21 cellular contexts compared by ENCODE assay signal in genomic region chrX:121365572-121366161, GRCh38.
DNase-seq lines count a peak whose midpoint lies in the region; ATAC-seq and TF ChIP-seq lines count a peak whose summit lies in the region.
"Had no signal": no experiment of that assay in that cellular context is flagged by ENCODE, and none has a peak within 500 bp of the region (broad histone marks: within the 10 kb centered on the region; RNA-seq: fewer than 3 reads in every experiment).

No MANE protein-coding gene starts in this region.

- DNase-seq in Caco-2 (peak; percentile 0 to 31), hepatocyte (ENCODE audit: low spot score) (peak; percentile 10), SKM-1 treated with dmso at 0.1 percent for 144 hours (lab: John Stamatoyannopoulos, UW; ENCODE audit: unreplicated experiment) (no peak), COR-L47 (lab: John Stamatoyannopoulos, UW) (no peak), activated gamma-delta T cell (lab: John Stamatoyannopoulos, UW) (no peak)
- peak; percentile 87 for DNase-seq in Jurkat, Clone E6-1 (ENCODE audit: low read depth, low spot score)
- DNase-seq in effector memory CD4-positive, alpha-beta T cell = no peak
- DNase-seq: activated CD4-positive, alpha-beta memory T cell treated with anti-CD3 and anti-CD28 coated beads for 36 hours; activated T-cell treated with anti-CD3 and anti-CD28 coated beads, Interleukin-2, amount 50 U/mL, for 24 hours; GF-D8; Kasumi-1; natural killer cell; NCI-H1417; NCI-H345; SHP77; stimulated activated CD8-positive, alpha-beta memory T cell treated with anti-CD3 and anti-CD28 coated beads, Interleukin-4, amount 100 ng/mL, for 48 hours; T-helper 1 cell had no signal

- no peaks in the 10 kb centered on the region for H3K36me3 ChIP-seq in Caco-2 (ENCODE audit: control insufficient read depth, insufficient read depth, low read length)
- H3K36me3 ChIP-seq in hepatocyte (replicated peaks; ENCODE audit: insufficient read depth, low read depth) = no peaks in the 10 kb centered on the region
- H3K36me3 ChIP-seq in effector memory CD4-positive, alpha-beta T cell (ENCODE audit: control insufficient read depth, insufficient read depth, low read length) = no peaks in the 10 kb centered on the region

- CTCF ChIA-PET in Caco-2 (lab: Charles Lee) = no interaction called here

- no peaks in the 10 kb centered on the region for H3K27me3 Mint-ChIP-seq in Caco-2 (ENCODE audit: insufficient read depth, unreplicated experiment)
- H3K27me3 Mint-ChIP-seq: activated CD4-positive, alpha-beta memory T cell treated with anti-CD3 and anti-CD28 coated beads for 36 hours; memory B cell had no signal

- no peaks in the 10 kb centered on the region for H3K27me3 ChIP-seq in Caco-2 (replicated peaks; ENCODE audit: control insufficient read depth, insufficient read depth, low read length)
- H3K27me3 ChIP-seq in hepatocyte = no peaks in the 10 kb centered on the region
- no peaks in the 10 kb centered on the region for H3K27me3 ChIP-seq in effector memory CD4-positive, alpha-beta T cell (replicated peaks; ENCODE audit: control insufficient read depth, insufficient read depth, low read length, poor library complexity, severe bottlenecking)

- no peaks in the 10 kb centered on the region for H3K9me2 ChIP-seq in hepatocyte (replicated peaks; ENCODE audit: insufficient read depth)

- no peaks in the 10 kb centered on the region for H3K4me1 ChIP-seq in Caco-2
- no peaks in the 10 kb centered on the region for H3K4me1 ChIP-seq in hepatocyte (ENCODE audit: insufficient read depth)
- H3K4me1 ChIP-seq in effector memory CD4-positive, alpha-beta T cell (ENCODE audit: control insufficient read depth, insufficient read depth, low read length, poor library complexity, severe bottlenecking) = no peaks in the 10 kb centered on the region

- peak; percentile 55 for ATAC-seq in GM18498 (IDR thresholded peaks at IDR 0.05; ENCODE audit: unreplicated experiment)
- ATAC-seq: activated naive CD4-positive, alpha-beta T cell treated with anti-CD3 and anti-CD28 coated beads, Interleukin-2, amount 50 U/mL, for 72 hours; natural killer cell had no signal

- H3K79me2 ChIP-seq in hepatocyte = no peaks in the 10 kb centered on the region

- H3K27ac Mint-ChIP-seq in Caco-2 (ENCODE audit: unreplicated experiment) = no peak overlapping the region
- H3K27ac Mint-ChIP-seq: activated CD4-positive, alpha-beta memory T cell treated with anti-CD3 and anti-CD28 coated beads for 36 hours; activated naive CD4-positive, alpha-beta T cell treated with anti-CD3 and anti-CD28 coated beads, Interleukin-2, amount 50 U/mL, for 72 hours; activated T-cell treated with anti-CD3 and anti-CD28 coated beads, Interleukin-2, amount 50 U/mL, for 24 hours; memory B cell; natural killer cell had no signal

- H3K36me3 Mint-ChIP-seq in Caco-2 (ENCODE audit: insufficient read depth, unreplicated experiment) = no peaks in the 10 kb centered on the region
- H3K36me3 Mint-ChIP-seq: activated CD4-positive, alpha-beta memory T cell treated with anti-CD3 and anti-CD28 coated beads for 36 hours; activated naive CD4-positive, alpha-beta T cell treated with anti-CD3 and anti-CD28 coated beads, Interleukin-2, amount 50 U/mL, for 72 hours; memory B cell; natural killer cell had no signal

- WGBS in hepatocyte (ENCODE audit: low lambda C conversion rate, missing lambda C conversion rate) = 49% methylated on average over 13 of the region's 13 CpGs

- POLR2A ChIA-PET in Caco-2 (lab: Charles Lee) = no interaction called here

- H3K4me2 ChIP-seq in hepatocyte = peak overlapping the region; percentile 39

- BruUV-seq in Caco-2 (replicated peaks; lab: Mats Ljungman, UMichigan) = no TSS peak

- H2AFZ ChIP-seq in hepatocyte = no peak overlapping the region

- TF ChIP-seq CTCF in Caco-2 (IDR thresholded peaks at IDR 0.05; ENCODE audit: insufficient read depth in 1 of 2, low read depth in 1 of 2, low read length in 1 of 2, severe bottlenecking in 1 of 2, unreplicated experiment in 1 of 2) (no peak), hepatocyte (IDR thresholded peaks at IDR 0.05; ENCODE audit: poor library complexity) (no peak)

- H3K9me3 ChIP-seq in Caco-2 (no peaks in the 10 kb centered on the region), hepatocyte (ENCODE audit: low read depth) (no peaks in the 10 kb centered on the region)
- no peaks in the 10 kb centered on the region for H3K9me3 ChIP-seq in effector memory CD4-positive, alpha-beta T cell (ENCODE audit: control insufficient read depth, low read length)

- H3K9me3 Mint-ChIP-seq in Caco-2 (ENCODE audit: unreplicated experiment) = no peaks in the 10 kb centered on the region
- H3K9me3 Mint-ChIP-seq: activated CD4-positive, alpha-beta memory T cell treated with anti-CD3 and anti-CD28 coated beads for 36 hours; activated T-cell treated with anti-CD3 and anti-CD28 coated beads, Interleukin-2, amount 50 U/mL, for 24 hours had no signal

- H3K27ac ChIP-seq in hepatocyte = peak overlapping the region; percentile 60
- H3K27ac ChIP-seq in effector memory CD4-positive, alpha-beta T cell (ENCODE audit: insufficient read depth, low read length, poor library complexity, severe bottlenecking) = no peak overlapping the region
- H3K27ac ChIP-seq: skin epidermis had no signal

- H3K4me3 ChIP-seq in Caco-2 (ENCODE audit: low read depth, low read length) (no peak overlapping the region), hepatocyte (no peak overlapping the region)
- peak overlapping the region; percentile 18; the same call in 1 of the 2 replicates for H3K4me3 ChIP-seq in Jurkat, Clone E6-1 (ENCODE audit: low read length)
- no peak overlapping the region for H3K4me3 ChIP-seq in effector memory CD4-positive, alpha-beta T cell (ENCODE audit: insufficient read depth, low read depth, low read length, poor library complexity, severe bottlenecking)
- H3K4me3 ChIP-seq: skin epidermis had no signal

- H3K4me1 Mint-ChIP-seq in Caco-2 (ENCODE audit: low read depth, unreplicated experiment) = peaks cover 7% of the 10 kb centered on the region
- H3K4me1 Mint-ChIP-seq: memory B cell, natural killer cell had no signal

- intact Hi-C loops in Caco-2 (cut with micrococcal nuclease; ENCODE audit: unreplicated experiment) = no loop called here

- H3K4me3 Mint-ChIP-seq in Caco-2 (ENCODE audit: unreplicated experiment) = peak overlapping the region; percentile 12
- H3K4me3 Mint-ChIP-seq: activated CD4-positive, alpha-beta memory T cell treated with anti-CD3 and anti-CD28 coated beads for 36 hours; activated T-cell treated with anti-CD3 and anti-CD28 coated beads, Interleukin-2, amount 50 U/mL, for 24 hours; memory B cell; natural killer cell had no signal

- H4K20me1 ChIP-seq in hepatocyte (ENCODE audit: insufficient read depth, poor library complexity, severe bottlenecking) = no peaks in the 10 kb centered on the region

Comparison
In these comparisons a context has a peak if more than half of its experiments do, and no peak if none do; other contexts are left out.
1. DNase-seq: peak in Caco-2 (2 of 2), Jurkat, Clone E6-1 (single experiment) and hepatocyte (single experiment); none in SKM-1 treated with dmso at 0.1 percent for 144 hours (single experiment), effector memory CD4-positive, alpha-beta T cell (0 of 3), COR-L47 (single experiment) and activated gamma-delta T cell (single experiment).